Comparison of ENCODE assay signal across 1 cellular context in the genomic region with DNA sequence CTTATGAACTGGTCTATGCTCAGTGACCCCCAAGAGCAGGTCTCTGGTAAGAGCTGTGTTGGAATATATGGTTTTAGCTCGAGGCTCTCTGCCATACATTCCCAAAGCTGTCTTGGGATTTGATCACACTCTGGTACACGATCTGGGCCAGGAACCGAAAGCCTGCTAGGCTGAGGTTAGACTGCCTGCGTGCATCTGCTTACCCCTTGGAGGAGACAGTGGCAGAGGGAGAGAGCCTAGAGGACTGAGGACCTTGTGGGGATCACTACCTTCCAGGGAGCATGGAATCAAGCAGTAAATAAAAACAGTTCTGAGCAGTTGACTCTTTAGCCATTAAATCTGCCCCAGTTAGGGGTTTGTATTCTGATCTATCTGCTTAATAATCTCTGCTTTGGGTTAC.
TF ChIP-seq lines count a peak whose summit lies in the region.

No MANE protein-coding gene starts in this region.

TF ChIP-seq in GM23338, 12 proteins besides CTCF, POLR2A, EP300 and RAD21 (continued from another document):
- TF ChIP-seq, protein P1, sequence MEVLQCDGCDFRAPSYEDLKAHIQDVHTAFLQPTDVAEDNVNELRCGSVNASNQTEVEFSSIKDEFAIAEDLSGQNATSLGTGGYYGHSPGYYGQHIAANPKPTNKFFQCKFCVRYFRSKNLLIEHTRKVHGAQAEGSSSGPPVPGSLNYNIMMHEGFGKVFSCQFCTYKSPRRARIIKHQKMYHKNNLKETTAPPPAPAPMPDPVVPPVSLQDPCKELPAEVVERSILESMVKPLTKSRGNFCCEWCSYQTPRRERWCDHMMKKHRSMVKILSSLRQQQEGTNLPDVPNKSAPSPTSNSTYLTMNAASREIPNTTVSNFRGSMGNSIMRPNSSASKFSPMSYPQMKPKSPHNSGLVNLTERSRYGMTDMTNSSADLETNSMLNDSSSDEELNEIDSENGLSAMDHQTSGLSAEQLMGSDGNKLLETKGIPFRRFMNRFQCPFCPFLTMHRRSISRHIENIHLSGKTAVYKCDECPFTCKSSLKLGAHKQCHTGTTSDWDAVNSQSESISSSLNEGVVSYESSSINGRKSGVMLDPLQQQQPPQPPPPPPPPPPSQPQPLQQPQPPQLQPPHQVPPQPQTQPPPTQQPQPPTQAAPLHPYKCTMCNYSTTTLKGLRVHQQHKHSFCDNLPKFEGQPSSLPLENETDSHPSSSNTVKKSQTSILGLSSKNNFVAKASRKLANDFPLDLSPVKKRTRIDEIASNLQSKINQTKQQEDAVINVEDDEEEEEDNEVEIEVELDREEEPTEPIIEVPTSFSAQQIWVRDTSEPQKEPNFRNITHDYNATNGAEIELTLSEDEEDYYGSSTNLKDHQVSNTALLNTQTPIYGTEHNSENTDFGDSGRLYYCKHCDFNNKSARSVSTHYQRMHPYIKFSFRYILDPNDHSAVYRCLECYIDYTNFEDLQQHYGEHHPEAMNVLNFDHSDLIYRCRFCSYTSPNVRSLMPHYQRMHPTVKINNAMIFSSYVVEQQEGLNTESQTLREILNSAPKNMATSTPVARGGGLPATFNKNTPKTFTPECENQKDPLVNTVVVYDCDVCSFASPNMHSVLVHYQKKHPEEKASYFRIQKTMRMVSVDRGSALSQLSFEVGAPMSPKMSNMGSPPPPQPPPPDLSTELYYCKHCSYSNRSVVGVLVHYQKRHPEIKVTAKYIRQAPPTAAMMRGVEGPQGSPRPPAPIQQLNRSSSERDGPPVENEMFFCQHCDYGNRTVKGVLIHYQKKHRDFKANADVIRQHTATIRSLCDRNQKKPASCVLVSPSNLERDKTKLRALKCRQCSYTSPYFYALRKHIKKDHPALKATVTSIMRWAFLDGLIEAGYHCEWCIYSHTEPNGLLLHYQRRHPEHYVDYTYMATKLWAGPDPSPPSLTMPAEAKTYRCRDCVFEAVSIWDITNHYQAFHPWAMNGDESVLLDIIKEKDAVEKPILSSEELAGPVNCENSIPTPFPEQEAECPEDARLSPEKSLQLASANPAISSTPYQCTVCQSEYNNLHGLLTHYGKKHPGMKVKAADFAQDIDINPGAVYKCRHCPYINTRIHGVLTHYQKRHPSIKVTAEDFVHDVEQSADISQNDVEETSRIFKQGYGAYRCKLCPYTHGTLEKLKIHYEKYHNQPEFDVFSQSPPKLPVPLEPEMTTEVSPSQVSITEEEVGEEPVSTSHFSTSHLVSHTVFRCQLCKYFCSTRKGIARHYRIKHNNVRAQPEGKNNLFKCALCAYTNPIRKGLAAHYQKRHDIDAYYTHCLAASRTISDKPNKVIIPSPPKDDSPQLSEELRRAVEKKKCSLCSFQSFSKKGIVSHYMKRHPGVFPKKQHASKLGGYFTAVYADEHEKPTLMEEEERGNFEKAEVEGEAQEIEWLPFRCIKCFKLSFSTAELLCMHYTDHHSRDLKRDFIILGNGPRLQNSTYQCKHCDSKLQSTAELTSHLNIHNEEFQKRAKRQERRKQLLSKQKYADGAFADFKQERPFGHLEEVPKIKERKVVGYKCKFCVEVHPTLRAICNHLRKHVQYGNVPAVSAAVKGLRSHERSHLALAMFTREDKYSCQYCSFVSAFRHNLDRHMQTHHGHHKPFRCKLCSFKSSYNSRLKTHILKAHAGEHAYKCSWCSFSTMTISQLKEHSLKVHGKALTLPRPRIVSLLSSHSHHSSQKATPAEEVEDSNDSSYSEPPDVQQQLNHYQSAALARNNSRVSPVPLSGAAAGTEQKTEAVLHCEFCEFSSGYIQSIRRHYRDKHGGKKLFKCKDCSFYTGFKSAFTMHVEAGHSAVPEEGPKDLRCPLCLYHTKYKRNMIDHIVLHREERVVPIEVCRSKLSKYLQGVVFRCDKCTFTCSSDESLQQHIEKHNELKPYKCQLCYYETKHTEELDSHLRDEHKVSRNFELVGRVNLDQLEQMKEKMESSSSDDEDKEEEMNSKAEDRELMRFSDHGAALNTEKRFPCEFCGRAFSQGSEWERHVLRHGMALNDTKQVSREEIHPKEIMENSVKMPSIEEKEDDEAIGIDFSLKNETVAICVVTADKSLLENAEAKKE (CRISPR knock-in tag; IDR thresholded peaks at IDR 0.05), result no peak
- no peak for TF ChIP-seq EZH2 (IDR thresholded peaks at IDR 0.05; ENCODE audit: low read depth, unreplicated experiment)
